10 cellular contexts compared by ENCODE assay signal in genomic region chr7:47578581-47579270, GRCh38. TPM values are rescaled to one million over a fixed set of nuclear protein-coding genes. Genes with fewer than 3 reads are reported as not detected.
A peak's percentile ranks its signal among the peaks of the same experiment; 100 is the strongest.
DNase-seq lines count a peak whose midpoint lies in the region; ATAC-seq, FAIRE-seq and TF ChIP-seq lines count a peak whose summit lies in the region.
"Had no signal": no experiment of that assay in that cellular context is flagged by ENCODE, and none has a peak within 500 bp of the region (broad histone marks: within the 10 kb centered on the region; RNA-seq: fewer than 3 reads in every experiment).

No MANE protein-coding gene starts in this region.

- H3K4me3 ChIP-seq in SU-DHL-6 (ENCODE audit: insufficient read depth, low read length, poor library complexity, severe bottlenecking): no peak overlapping the region
- H3K4me3 ChIP-seq in fibroblast of villous mesenchyme (ENCODE audit: low read depth, low read length): peak overlapping the region; percentile 96
- no peak overlapping the region for H3K4me3 ChIP-seq in small intestine (ENCODE audit: low read depth in 1 of 2, low read length in 2 of 2)
- no peak overlapping the region for H3K4me3 ChIP-seq in mesendoderm (ENCODE audit: low read length)
- H3K4me3 ChIP-seq: cardiac muscle cell, MG63 had no signal

- no peak overlapping the region for H3K4ac ChIP-seq in mesendoderm (ENCODE audit: low read depth, low read length)

- H3K27me3 ChIP-seq in SU-DHL-6 (ENCODE audit: low read length) (no peaks in the 10 kb centered on the region), small intestine (ENCODE audit: control insufficient read depth in 2 of 2, insufficient read depth in 2 of 2, low read length in 2 of 2) (no peaks in the 10 kb centered on the region), mesendoderm (ENCODE audit: insufficient read depth, low read length, poor library complexity) (no peaks in the 10 kb centered on the region)
- H3K27me3 ChIP-seq: MG63 had no signal

- DNase-seq in EH (ENCODE audit: low read depth) (peak; percentile 95), fibroblast of villous mesenchyme (ENCODE audit: low read depth) (peak; percentile 88), small intestine (no peak), COR-L47 (lab: John Stamatoyannopoulos, UW) (no peak), mesendoderm (no peak)
- DNase-seq in activated CD4-positive, alpha-beta T cell treated with anti-CD3 and anti-CD28 coated beads for 4 hours: no peak
- DNase-seq: MG63 had no signal

- WGBS in small intestine, 3 donors: 58 to 76% (median 63%) methylated on average over 17 to 18 of the region's 18 CpGs
- no CpG with 5 or more reads among the region's 18 CpGs for WGBS in mesendoderm (ENCODE audit: extremely low coverage, insufficient coverage, low lambda C conversion rate)

- H3K4me2 ChIP-seq in SU-DHL-6 (ENCODE audit: low read depth, low read length, poor library complexity, severe bottlenecking): peak overlapping the region; percentile 81
- H3K4me2 ChIP-seq in mesendoderm (ENCODE audit: low read length): no peak overlapping the region

- H3K23ac ChIP-seq in mesendoderm (ENCODE audit: low read length): no peak overlapping the region

- H3K27ac ChIP-seq in SU-DHL-6 (ENCODE audit: low read depth, low read length) (peak overlapping the region; percentile 69), small intestine (ENCODE audit: low read depth in 1 of 2, low read length in 1 of 2) (peak overlapping the region; percentile 17 to 57), mesendoderm (ENCODE audit: low read depth, low read length) (no peak overlapping the region)
- H3K27ac ChIP-seq: cardiac muscle cell had no signal

- no peak overlapping the region for H2BK120ac ChIP-seq in mesendoderm (ENCODE audit: low read depth, low read length)

- H3K4me1 ChIP-seq in small intestine (ENCODE audit: control insufficient read depth in 2 of 2, insufficient read depth in 1 of 2, low read depth in 1 of 2, low read length in 1 of 2): peaks cover 2 to 22% of the 10 kb centered on the region in 2 donors
- H3K4me1 ChIP-seq in mesendoderm (ENCODE audit: control insufficient read depth, low read depth, low read length): peaks cover 3% of the 10 kb centered on the region

- H3K9me2 ChIP-seq in SU-DHL-6 (replicated peaks; ENCODE audit: insufficient read depth, low read length): no peaks in the 10 kb centered on the region

- no peak overlapping the region for H2AFZ ChIP-seq in SU-DHL-6 (ENCODE audit: low read depth, low read length, severe bottlenecking)

- H3K79me2 ChIP-seq in SU-DHL-6 (ENCODE audit: insufficient read depth, low read length) (peaks cover 74% of the 10 kb centered on the region), mesendoderm (ENCODE audit: control insufficient read depth, insufficient read depth, low read length) (no peaks in the 10 kb centered on the region)

- H3K79me1 ChIP-seq in mesendoderm (ENCODE audit: low read length): peaks cover 3% of the 10 kb centered on the region

- ATAC-seq in HG02610 (IDR thresholded peaks at IDR 0.05; ENCODE audit: unreplicated experiment): no peak

- H2BK15ac ChIP-seq in mesendoderm (replicated peaks; ENCODE audit: low read depth): no peak overlapping the region

- no peak for TF ChIP-seq CTCF in SU-DHL-6 (IDR thresholded peaks at IDR 0.05; ENCODE audit: insufficient read depth, low read length, poor library complexity, severe bottlenecking)
- no peak for TF ChIP-seq CTCF in fibroblast of villous mesenchyme (IDR thresholded peaks at IDR 0.05; ENCODE audit: insufficient read depth, low read depth, low read length)

- H3K36me3 ChIP-seq in SU-DHL-6 (ENCODE audit: low read length) (no peaks in the 10 kb centered on the region), small intestine (ENCODE audit: control insufficient read depth in 2 of 2, insufficient read depth in 2 of 2, low read length in 2 of 2) (no peaks in the 10 kb centered on the region), mesendoderm (ENCODE audit: control insufficient read depth, insufficient read depth, low read length) (no peaks in the 10 kb centered on the region)
- H3K36me3 ChIP-seq: cardiac muscle cell had no signal

- FAIRE-seq in small intestine (lab: Jason Lieb, UNC): no peak

- no peak overlapping the region for H2BK5ac ChIP-seq in mesendoderm (ENCODE audit: low read length)

- peak overlapping the region; percentile 83 for H3K9ac ChIP-seq in SU-DHL-6 (ENCODE audit: low read length)
- no peak overlapping the region for H3K9ac ChIP-seq in mesendoderm (ENCODE audit: low read length)

- no peaks in the 10 kb centered on the region for H4K20me1 ChIP-seq in SU-DHL-6 (ENCODE audit: low read depth, low read length)

- H2AK5ac ChIP-seq in mesendoderm (ENCODE audit: low read length): no peak overlapping the region

- no peak overlapping the region for H4K8ac ChIP-seq in mesendoderm (ENCODE audit: low read depth, low read length)

- no peak overlapping the region for H3K56ac ChIP-seq in mesendoderm (ENCODE audit: low read length)

- H3F3A ChIP-seq in SU-DHL-6 (ENCODE audit: insufficient read depth): peaks cover 43% of the 10 kb centered on the region

- H4K5ac ChIP-seq in mesendoderm (ENCODE audit: low read length): no peak overlapping the region

- H3K9me3 ChIP-seq in SU-DHL-6 (ENCODE audit: insufficient read depth, low read length): no peaks in the 10 kb centered on the region
- H3K9me3 ChIP-seq in small intestine (ENCODE audit: control insufficient read depth, low read depth): no peaks in the 10 kb centered on the region
- H3K9me3 ChIP-seq: MG63 had no signal

- no peak overlapping the region for H3K18ac ChIP-seq in mesendoderm (ENCODE audit: low read length)

RNA-seq across cellular contexts. Expression of gene TNS3, which starts 3.2 kb away (rescaled TPM):
- total RNA-seq in fibroblast of villous mesenchyme: 120 and 202 TPM in 2 replicates
- 10 to 100 TPM; 17.2 to 29.7 (median 24.9) TPM for polyA plus RNA-seq in small intestine
- polyA plus RNA-seq in mesendoderm (2013, experiment 1 of 2): 7.2 TPM
- 7.8 TPM for polyA plus RNA-seq in mesendoderm (2013, experiment 2 of 2)

Comparison
In these comparisons a context has a peak if more than half of its experiments do, and no peak if none do; other contexts are left out.
1. DNase-seq: peak in EH (single experiment) and fibroblast of villous mesenchyme (single experiment); none in small intestine (single experiment), COR-L47 (single experiment), mesendoderm (single experiment) and activated CD4-positive, alpha-beta T cell treated with anti-CD3 and anti-CD28 coated beads for 4 hours (0 of 2).